ENCODE assay signal across 18 cellular contexts in genomic region chr9:69250681-69251080, GRCh38.
A peak's percentile ranks its signal among the peaks of the same experiment; 100 is the strongest.
DNase-seq lines count a peak whose midpoint lies in the region; ATAC-seq, FAIRE-seq and TF ChIP-seq lines count a peak whose summit lies in the region.
"Had no signal": no experiment of that assay in that cellular context is flagged by ENCODE, and none has a peak within 500 bp of the region (broad histone marks: within the 10 kb centered on the region; RNA-seq: fewer than 3 reads in every experiment).

No MANE protein-coding gene starts in this region.

- H3K9me3 ChIP-seq in Karpas-422 (ENCODE audit: low read length), result no peaks in the 10 kb centered on the region
- H3K9me3 ChIP-seq in endothelial cell of umbilical vein (replicated peaks; ENCODE audit: control insufficient read depth, insufficient read depth, low read length), result no peaks in the 10 kb centered on the region
- H3K9me3 ChIP-seq in effector memory CD4-positive, alpha-beta T cell (ENCODE audit: control insufficient read depth, low read length), result no peaks in the 10 kb centered on the region
- H3K9me3 ChIP-seq: Caco-2 had no signal

- peaks cover 3% of the 10 kb centered on the region; the same call in 1 of the 2 replicates for H3F3A ChIP-seq in GM23338 (replicated peaks; ENCODE audit: low read depth)

- POLR2A ChIA-PET in endothelial cell of umbilical vein (lab: Charles Lee), result no interaction called here

- ATAC-seq in GM23338, result no peak
- no peak for ATAC-seq in GM19395 (IDR thresholded peaks at IDR 0.05; ENCODE audit: unreplicated experiment)
- ATAC-seq: HCT116 had no signal

- H3K36me3 Mint-ChIP-seq in GM23338 (ENCODE audit: low read depth), result peaks cover 76% of the 10 kb centered on the region

- dilution Hi-C loops in endothelial cell of umbilical vein (cut with MboI; ENCODE audit: extremely low pct_ligation_motif_present, low sequenced_read_pairs), result no loop called here

- H3K4me2 ChIP-seq in GM23338, result no peak overlapping the region
- H3K4me2 ChIP-seq in Karpas-422 (ENCODE audit: low read depth, low read length, poor library complexity, severe bottlenecking), result no peak overlapping the region
- no peak overlapping the region for H3K4me2 ChIP-seq in endothelial cell of umbilical vein (ENCODE audit: insufficient read depth, low read length)

- H3K27me3 ChIP-seq in GM23338 (ENCODE audit: insufficient read depth) (no peaks in the 10 kb centered on the region), Karpas-422 (ENCODE audit: low read length) (no peaks in the 10 kb centered on the region), endothelial cell of umbilical vein (ENCODE audit: control insufficient read depth in 2 of 2, insufficient read depth in 2 of 2, low read length in 2 of 2) (no peaks in the 10 kb centered on the region)
- H3K27me3 ChIP-seq in effector memory CD4-positive, alpha-beta T cell (replicated peaks; ENCODE audit: control insufficient read depth, insufficient read depth, low read length, poor library complexity, severe bottlenecking), result no peaks in the 10 kb centered on the region

- H3K27ac Mint-ChIP-seq in GM23338, result no peak overlapping the region
- H3K27ac Mint-ChIP-seq: CD4-positive, alpha-beta memory T cell had no signal

- peaks cover 9% of the 10 kb centered on the region for H3K27me3 Mint-ChIP-seq in GM23338 (ENCODE audit: insufficient read depth, low read depth, poor library complexity)
- H3K27me3 Mint-ChIP-seq: CD4-positive, alpha-beta memory T cell had no signal

- H3K79me2 ChIP-seq in GM23338 (replicated peaks; ENCODE audit: insufficient read depth) (no peaks in the 10 kb centered on the region), Karpas-422 (ENCODE audit: low read length) (no peaks in the 10 kb centered on the region), endothelial cell of umbilical vein (ENCODE audit: control insufficient read depth, insufficient read depth, low read length) (no peaks in the 10 kb centered on the region)

- H3K4me1 ChIP-seq in GM23338 (ENCODE audit: insufficient read depth) (no peaks in the 10 kb centered on the region), Karpas-422 (ENCODE audit: low read length) (no peaks in the 10 kb centered on the region), endothelial cell of umbilical vein (ENCODE audit: control insufficient read depth, extremely low read depth, insufficient read depth, low read length) (peaks cover 21% of the 10 kb centered on the region)
- H3K4me1 ChIP-seq in effector memory CD4-positive, alpha-beta T cell (ENCODE audit: control insufficient read depth, insufficient read depth, low read length, poor library complexity, severe bottlenecking), result no peaks in the 10 kb centered on the region
- H3K4me1 ChIP-seq: Caco-2 had no signal

- CTCF ChIA-PET in endothelial cell of umbilical vein (lab: Charles Lee), result no interaction called here

- no TSS peak for BruUV-seq in endothelial cell of umbilical vein (replicated peaks; lab: Mats Ljungman, UMichigan)

- H3K4me3 ChIP-seq in GM23338, result no peak overlapping the region
- no peak overlapping the region for H3K4me3 ChIP-seq in Karpas-422 (ENCODE audit: low read length)
- no peak overlapping the region for H3K4me3 ChIP-seq in endothelial cell of umbilical vein (replicated peaks in 1 of 3; ENCODE audit: insufficient read depth in 1 of 3, low read depth in 1 of 3, low read length in 3 of 3)
- no peak overlapping the region for H3K4me3 ChIP-seq in effector memory CD4-positive, alpha-beta T cell (ENCODE audit: insufficient read depth, low read depth, low read length, poor library complexity, severe bottlenecking)
- H3K4me3 ChIP-seq: GM23248 had no signal

- intact Hi-C loops in endothelial cell of umbilical vein (cut with micrococcal nuclease), result no loop called here

- FAIRE-seq in endothelial cell of umbilical vein (lab: Jason Lieb, UNC), result no peak
- FAIRE-seq: G401.6, GM12892 had no signal

- no peaks in the 10 kb centered on the region for H3K9me2 ChIP-seq in GM23338 (ENCODE audit: insufficient read depth)
- no peaks in the 10 kb centered on the region for H3K9me2 ChIP-seq in Karpas-422 (replicated peaks; ENCODE audit: insufficient read depth, low read length)

- H2AFZ ChIP-seq in GM23338 (no peak overlapping the region), Karpas-422 (ENCODE audit: low read length) (no peak overlapping the region), endothelial cell of umbilical vein (ENCODE audit: low read depth, low read length) (no peak overlapping the region)
- H2AFZ ChIP-seq: GM23248 had no signal

- no peak overlapping the region for H3K4me3 Mint-ChIP-seq in GM23338
- H3K4me3 Mint-ChIP-seq: CD4-positive, alpha-beta memory T cell; H9 had no signal

- H3K36me3 ChIP-seq in GM23338 (ENCODE audit: insufficient read depth), result peaks cover 31% of the 10 kb centered on the region
- no peaks in the 10 kb centered on the region for H3K36me3 ChIP-seq in Karpas-422 (ENCODE audit: insufficient read depth, low read length)
- H3K36me3 ChIP-seq in endothelial cell of umbilical vein (ENCODE audit: control insufficient read depth in 2 of 2, extremely low read depth in 1 of 2, insufficient read depth in 2 of 2, low read length in 2 of 2), result peaks cover 15 to 25% of the 10 kb centered on the region in 2 experiments
- H3K36me3 ChIP-seq in effector memory CD4-positive, alpha-beta T cell (ENCODE audit: control insufficient read depth, insufficient read depth, low read length), result no peaks in the 10 kb centered on the region

- DNase-seq in GM23338 (ENCODE audit: low spot score) (no peak), Karpas-422 (peak; percentile 1), dermis blood vessel endothelial cell (peak; percentile 67), endothelial cell of umbilical vein (ENCODE audit: low read depth, low spot score) (peak; percentile 61), COR-L47 (lab: John Stamatoyannopoulos, UW) (no peak), SIG-M5 treated with dmso at 0.1 percent for 504 hours (lab: John Stamatoyannopoulos, UW; ENCODE audit: unreplicated experiment) (no peak)
- DNase-seq in effector memory CD4-positive, alpha-beta T cell, result no peak
- DNase-seq: C1 segment of cervical spinal cord; Caco-2; CD4-positive, alpha-beta memory T cell; DMS153; DND-41; GM23248; H9 had no signal

- H3K27ac ChIP-seq in GM23338 (ENCODE audit: low read depth) (peak overlapping the region; percentile 78; the same call in 1 of the 2 replicates), Karpas-422 (ENCODE audit: low read length) (no peak overlapping the region), endothelial cell of umbilical vein (ENCODE audit: insufficient read depth, low read depth, low read length) (no peak overlapping the region)
- no peak overlapping the region for H3K27ac ChIP-seq in effector memory CD4-positive, alpha-beta T cell (ENCODE audit: insufficient read depth, low read length, poor library complexity, severe bottlenecking)
- H3K27ac ChIP-seq: GM23248 had no signal

- no peaks in the 10 kb centered on the region for H3K9me1 ChIP-seq in endothelial cell of umbilical vein (replicated peaks; ENCODE audit: control insufficient read depth, extremely low read depth, insufficient read depth, low read length)

- H3K9ac ChIP-seq in Karpas-422 (ENCODE audit: low read length), result no peak overlapping the region
- no peak overlapping the region for H3K9ac ChIP-seq in endothelial cell of umbilical vein (replicated peaks; ENCODE audit: extremely low read depth, insufficient read depth, low read length)
- H3K9ac ChIP-seq: GM23248 had no signal

- no peaks in the 10 kb centered on the region for H3K4me1 Mint-ChIP-seq in GM23338
- H3K4me1 Mint-ChIP-seq: CD4-positive, alpha-beta memory T cell had no signal

- H3K9me3 Mint-ChIP-seq in GM23338, result no peaks in the 10 kb centered on the region
- H3K9me3 Mint-ChIP-seq: CD4-positive, alpha-beta memory T cell; H9 had no signal

- no peak for TF ChIP-seq CTCF in GM23338 (conservative IDR thresholded peaks at IDR 0.05; ENCODE audit: low read depth in 2 of 2)
- TF ChIP-seq CTCF in endothelial cell of umbilical vein (IDR thresholded peaks at IDR 0.05; ENCODE audit: extremely low read depth in 1 of 2, insufficient read depth in 1 of 2, low read depth in 1 of 2, low read length in 2 of 2), result no peak

- H4K20me1 ChIP-seq in GM23338 (replicated peaks; ENCODE audit: insufficient read depth) (no peaks in the 10 kb centered on the region), Karpas-422 (ENCODE audit: insufficient read depth, low read depth, low read length) (0 out of 2 replicates have a peak, but pooled peaks cover 3% of the 10 kb centered on the region), endothelial cell of umbilical vein (replicated peaks; ENCODE audit: control insufficient read depth, extremely low read depth, insufficient read depth, low read length) (no peaks in the 10 kb centered on the region)

- TF ChIP-seq POLR2A in endothelial cell of umbilical vein (IDR thresholded peaks at IDR 0.05; ENCODE audit: low read depth, low read length), result no peak

TF ChIP-seq in GM23338, 12 proteins besides CTCF, POLR2A, EP300 and RAD21 (continues in another document):
- TF ChIP-seq STAT1 (IDR thresholded peaks at IDR 0.05; ENCODE audit: unreplicated experiment) (no peak), JUNB (IDR thresholded peaks at IDR 0.05; ENCODE audit: unreplicated experiment) (no peak), NANOG (IDR thresholded peaks at IDR 0.05; ENCODE audit: borderline replicate concordance) (no peak), CREB1 (CRISPR knock-in tag; IDR thresholded peaks at IDR 0.05; ENCODE audit: low read depth) (no peak)

TF ChIP-seq in endothelial cell of umbilical vein, 7 proteins besides CTCF, POLR2A, EP300 and RAD21:
- TF ChIP-seq POLR2AphosphoS5 (IDR thresholded peaks at IDR 0.05; ENCODE audit: insufficient read depth, low read depth, low read length) (no peak), FOS (IDR thresholded peaks at IDR 0.05; ENCODE audit: borderline replicate concordance, insufficient read depth, low read length) (no peak), MYC (IDR thresholded peaks at IDR 0.05; ENCODE audit: low read depth, low read length) (no peak), MAX (IDR thresholded peaks at IDR 0.05; ENCODE audit: insufficient read depth, insufficient read length) (no peak), EZH2 (IDR thresholded peaks at IDR 0.05; ENCODE audit: borderline replicate concordance, low read depth, low read length, severe bottlenecking) (no peak), JUN (IDR thresholded peaks at IDR 0.05; ENCODE audit: borderline replicate concordance, insufficient read depth, insufficient read length, low read depth) (no peak)

Comparison
In these comparisons a context has a peak if more than half of its experiments do, and no peak if none do; other contexts are left out.
1. DNase-seq: peak in Karpas-422 (single experiment), dermis blood vessel endothelial cell (single experiment) and endothelial cell of umbilical vein (single experiment); none in GM23338 (single experiment), COR-L47 (single experiment), SIG-M5 treated with dmso at 0.1 percent for 504 hours (single experiment) and effector memory CD4-positive, alpha-beta T cell (0 of 3).